ENCODE assay signal across 11 cellular contexts in genomic region chr6:1821188-1822183, GRCh38.
A peak's percentile ranks its signal among the peaks of the same experiment; 100 is the strongest.
DNase-seq lines count a peak whose midpoint lies in the region; FAIRE-seq and TF ChIP-seq lines count a peak whose summit lies in the region.
"Had no signal": no experiment of that assay in that cellular context is flagged by ENCODE, and none has a peak within 500 bp of the region (broad histone marks: within the 10 kb centered on the region; RNA-seq: fewer than 3 reads in every experiment).

No MANE protein-coding gene starts in this region.

- no peak overlapping the region for H2BK12ac ChIP-seq in neuronal stem cell (ENCODE audit: low read length)

- H3K9me3 Mint-ChIP-seq in glutamatergic neuron (ENCODE audit: unreplicated experiment): no peaks in the 10 kb centered on the region
- H3K9me3 Mint-ChIP-seq: T-helper 1 cell treated with Interleukin-12 subunit alpha and Interleukin-12 subunit beta and Interleukin-4 antibody, amounts not matched to agents 30 μg/mL and 1 μg/mL, for 36 hours had no signal

- no peak for FAIRE-seq in frontal cortex (lab: Jason Lieb, UNC)

- H3K4me1 ChIP-seq in neuronal stem cell (ENCODE audit: control insufficient read depth in 2 of 2, insufficient read depth in 1 of 2, low read depth in 1 of 2, low read length in 2 of 2): peaks cover 3 to 15% of the 10 kb centered on the region in 2 donors

- WGBS in neuronal stem cell (ENCODE audit: extremely low coverage in 2 of 2, insufficient read length in 2 of 2, insufficient replicate concordance in 1 of 2), 2 donors: no CpG with 5 or more reads among the region's 22 CpGs

- H3K23ac ChIP-seq in neuronal stem cell (ENCODE audit: low read depth, low read length, poor library complexity): no peak overlapping the region

- no peak overlapping the region for H2BK15ac ChIP-seq in neuronal stem cell (ENCODE audit: low read length)

- no peaks in the 10 kb centered on the region for H3K36me3 Mint-ChIP-seq in glutamatergic neuron (ENCODE audit: unreplicated experiment)

- no peaks in the 10 kb centered on the region for H3K36me3 ChIP-seq in neuronal stem cell (replicated peaks in 1 of 2; ENCODE audit: control insufficient read depth in 2 of 2, insufficient read depth in 2 of 2, low read length in 2 of 2)
- H3K36me3 ChIP-seq: sigmoid colon had no signal

- no peak overlapping the region for H4K91ac ChIP-seq in neuronal stem cell (ENCODE audit: low read depth, low read length, poor library complexity)

- no peaks in the 10 kb centered on the region for H3K27me3 ChIP-seq in neuronal stem cell (ENCODE audit: control insufficient read depth in 3 of 3, insufficient read depth in 3 of 3, low read depth in 1 of 3, low read length in 3 of 3)
- H3K27me3 ChIP-seq: sigmoid colon had no signal

- no peak for TF ChIP-seq CTCF in glutamatergic neuron (IDR thresholded peaks at IDR 0.05; ENCODE audit: partially characterized antibody, unreplicated experiment)

- H2AFZ ChIP-seq in neuronal stem cell (ENCODE audit: low read length): peak overlapping the region; percentile 56

- H3K14ac ChIP-seq in neuronal stem cell (ENCODE audit: low read length): no peak overlapping the region

- no peaks in the 10 kb centered on the region for H3K79me1 ChIP-seq in neuronal stem cell (ENCODE audit: low read depth, low read length)

- H3K27ac Mint-ChIP-seq in glutamatergic neuron (ENCODE audit: unreplicated experiment): no peak overlapping the region
- H3K27ac Mint-ChIP-seq: T-helper 1 cell treated with Interleukin-12 subunit alpha and Interleukin-12 subunit beta and Interleukin-4 antibody, amounts not matched to agents 30 μg/mL and 1 μg/mL, for 36 hours had no signal

- no peak overlapping the region for H3K4ac ChIP-seq in neuronal stem cell (ENCODE audit: low read length)

- H3K4me3 ChIP-seq in neuronal stem cell (ENCODE audit: low read length in 2 of 2): no peak overlapping the region

- DNase-seq in DMS53 treated with DMSO at 0.1 percent for 48 hours (lab: John Stamatoyannopoulos, UW; ENCODE audit: unreplicated experiment) (peak; percentile 79), NCI-H1105 (lab: John Stamatoyannopoulos, UW) (peak; percentile 35), dedifferentiated amniotic fluid mesenchymal stem cell (ENCODE audit: extremely low spot score) (peak; percentile 38), neuronal stem cell (ENCODE audit: low spot score) (no peak), frontal cortex (ENCODE audit: low spot score in 2 of 2) (no peak), middle frontal gyrus (ENCODE audit: extremely low spot score, low spot score) (no peak), glutamatergic neuron (no peak)
- DNase-seq in activated CD4-positive, alpha-beta T cell treated with anti-CD3 and anti-CD28 coated beads for 48 hours: no peak
- DNase-seq: Kasumi-1, sigmoid colon had no signal

- H2BK5ac ChIP-seq in neuronal stem cell (ENCODE audit: low read length): no peak overlapping the region

- H3K4me2 ChIP-seq in neuronal stem cell (ENCODE audit: insufficient read depth, low read length, poor library complexity, severe bottlenecking): no peak overlapping the region

- H3K4me3 Mint-ChIP-seq in glutamatergic neuron (ENCODE audit: unreplicated experiment): no peak overlapping the region
- H3K4me3 Mint-ChIP-seq: T-helper 1 cell treated with Interleukin-12 subunit alpha and Interleukin-12 subunit beta and Interleukin-4 antibody, amounts not matched to agents 30 μg/mL and 1 μg/mL, for 36 hours had no signal

- no peak overlapping the region for H2AK5ac ChIP-seq in neuronal stem cell (ENCODE audit: low read depth, low read length)

- no peak overlapping the region for H2BK120ac ChIP-seq in neuronal stem cell (ENCODE audit: low read depth, low read length)

- no peak overlapping the region for H3K9ac ChIP-seq in neuronal stem cell (ENCODE audit: low read depth, low read length, poor library complexity)

- no peak overlapping the region for H3K18ac ChIP-seq in neuronal stem cell (ENCODE audit: low read length)

- peaks cover 2% of the 10 kb centered on the region for H3K27me3 Mint-ChIP-seq in glutamatergic neuron (ENCODE audit: unreplicated experiment)

- H4K8ac ChIP-seq in neuronal stem cell (ENCODE audit: low read depth, low read length): no peak overlapping the region

- H3K4me1 Mint-ChIP-seq in glutamatergic neuron (ENCODE audit: low read depth, unreplicated experiment): peaks cover 5% of the 10 kb centered on the region

- no peak overlapping the region for H3K27ac ChIP-seq in neuronal stem cell (replicated peaks; ENCODE audit: low read length)

- H3K9me3 ChIP-seq in neuronal stem cell (replicated peaks in 1 of 2; ENCODE audit: control insufficient read depth in 2 of 2, insufficient read depth in 1 of 2, low read depth in 1 of 2, low read length in 2 of 2): no peaks in the 10 kb centered on the region
- H3K9me3 ChIP-seq: sigmoid colon had no signal

Comparison
In these comparisons a context has a peak if more than half of its experiments do, and no peak if none do; other contexts are left out.
1. DNase-seq: peak in DMS53 treated with DMSO at 0.1 percent for 48 hours (single experiment), NCI-H1105 (single experiment) and dedifferentiated amniotic fluid mesenchymal stem cell (single experiment); none in neuronal stem cell (single experiment), frontal cortex (0 of 2), middle frontal gyrus (single experiment), glutamatergic neuron (single experiment) and activated CD4-positive, alpha-beta T cell treated with anti-CD3 and anti-CD28 coated beads for 48 hours (single experiment).